In the genomic region with DNA sequence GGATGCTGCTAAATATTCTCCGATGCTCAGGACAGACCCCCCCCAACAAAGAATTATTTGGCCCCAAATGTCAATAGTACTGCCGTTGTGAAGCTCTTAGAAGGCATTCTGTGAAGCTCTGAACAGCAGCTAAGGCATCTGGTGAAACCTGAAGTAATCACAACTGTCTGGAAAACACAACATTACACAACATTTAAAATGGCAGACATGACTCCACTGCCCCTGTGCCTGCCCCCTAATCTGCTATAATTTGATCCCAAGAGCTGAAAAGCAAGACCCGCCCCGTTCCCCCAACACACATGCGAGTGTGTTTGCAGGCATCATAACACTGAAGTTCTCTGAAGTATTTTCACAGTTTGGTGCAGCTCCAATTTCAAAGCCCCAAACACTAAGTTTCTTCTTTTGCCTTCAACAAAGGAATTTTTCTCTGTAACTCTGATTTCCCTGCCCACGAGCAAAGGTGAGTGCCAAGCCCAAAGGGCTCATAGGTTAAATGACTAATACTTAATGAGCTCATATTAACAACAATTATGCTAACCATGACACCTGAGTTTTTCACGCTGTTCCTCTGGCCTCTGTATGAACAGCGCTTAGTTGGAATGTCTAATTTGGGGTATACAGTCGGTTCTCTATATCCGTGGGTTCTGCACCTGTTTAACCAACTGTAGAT, we compare ENCODE assay signal across 22 cellular contexts.
DNase-seq lines count a peak whose midpoint lies in the region; ATAC-seq and TF ChIP-seq lines count a peak whose summit lies in the region.
"Had no signal": no experiment of that assay in that cellular context is flagged by ENCODE, and none has a peak within 500 bp of the region (broad histone marks: within the 10 kb centered on the region; RNA-seq: fewer than 3 reads in every experiment).

No MANE protein-coding gene starts in this region.

- TF ChIP-seq CTCF in CD4-positive, alpha-beta T cell (IDR thresholded peaks at IDR 0.05), result no peak
- no peak for TF ChIP-seq CTCF in PC-9 (conservative IDR thresholded peaks at IDR 0.05)

- H3K18ac ChIP-seq in trophoblast cell (ENCODE audit: low read length), result no peak overlapping the region

- H3F3A ChIP-seq in PC-9 (ENCODE audit: insufficient read depth, low read depth), result peaks cover 50% of the 10 kb centered on the region

- H3K79me2 ChIP-seq in PC-9 (ENCODE audit: low read depth) (peaks cover 36% of the 10 kb centered on the region), trophoblast cell (ENCODE audit: control insufficient read depth, insufficient read depth, low read length, poor library complexity) (no peaks in the 10 kb centered on the region)

- H4K8ac ChIP-seq in trophoblast cell (ENCODE audit: low read depth, low read length), result no peak overlapping the region

- no peak overlapping the region for H3K4me2 ChIP-seq in PC-9
- no peak overlapping the region for H3K4me2 ChIP-seq in trophoblast cell (ENCODE audit: low read length)

- H3K27ac ChIP-seq in CD4-positive, alpha-beta T cell (ENCODE audit: low read depth, low read length), result no peak overlapping the region
- H3K27ac ChIP-seq in PC-9 (peak overlapping the region; percentile 77; the same call in 1 of the 2 replicates), epithelial cell of prostate (peak overlapping the region; percentile 100), trophoblast cell (ENCODE audit: low read depth, low read length) (peak overlapping the region; percentile 77)
- no peak overlapping the region for H3K27ac ChIP-seq in CD8-positive, alpha-beta memory T cell (ENCODE audit: low read depth, low read length)
- H3K27ac ChIP-seq: heart left ventricle, HL-60 had no signal

- DNase-seq in CD4-positive, alpha-beta T cell, result no peak
- DNase-seq in PC-9 (peak in 1 of 2 experiments; percentile 43), epithelial cell of prostate (ENCODE audit: low read depth, low spot score) (no peak), trophoblast cell (no peak), mucosa of gallbladder (ENCODE audit: low spot score) (no peak), SK-N-DZ (ENCODE audit: low spot score) (no peak)
- no peak for DNase-seq in CD8-positive, alpha-beta memory T cell
- DNase-seq: activated naive CD4-positive, alpha-beta T cell treated with anti-CD3 and anti-CD28 coated beads, Interleukin-2, amount 10 ng/mL, durations not matched to agents 7 days and 5 days; COR-L47; dorsolateral prefrontal cortex; EL; H7; heart left ventricle; islet precursor cell; MV-4-11; NCI-H1930; NCI-H446; retina; stimulated activated naive CD4-positive, alpha-beta T cell; SW 1271 had no signal

- H2AK5ac ChIP-seq in trophoblast cell (ENCODE audit: low read length), result no peak overlapping the region

- BruUV-seq in PC-9 (replicated peaks; lab: Mats Ljungman, UMichigan), result no TSS peak

- no peaks in the 10 kb centered on the region for H3K27me3 ChIP-seq in CD4-positive, alpha-beta T cell (ENCODE audit: control insufficient read depth, insufficient read depth, low read length)
- H3K27me3 ChIP-seq in PC-9 (ENCODE audit: insufficient read depth, low read depth) (no peaks in the 10 kb centered on the region), trophoblast cell (ENCODE audit: insufficient read depth, low read length) (no peaks in the 10 kb centered on the region)
- H3K27me3 ChIP-seq in CD8-positive, alpha-beta memory T cell (ENCODE audit: insufficient read depth, low read length, poor library complexity, severe bottlenecking), result no peaks in the 10 kb centered on the region
- H3K27me3 ChIP-seq: dorsolateral prefrontal cortex, heart left ventricle had no signal

- H3K79me1 ChIP-seq in trophoblast cell (ENCODE audit: low read length), result peaks cover 14% of the 10 kb centered on the region

- H3K23ac ChIP-seq in trophoblast cell (ENCODE audit: low read length), result no peak overlapping the region

- WGBS in trophoblast cell (ENCODE audit: extremely low coverage, insufficient coverage, insufficient read length), result no CpG with 5 or more reads among the region's 10 CpGs

- no peak overlapping the region for H4K12ac ChIP-seq in trophoblast cell (ENCODE audit: low read depth, low read length)

- no peaks in the 10 kb centered on the region for H4K20me1 ChIP-seq in PC-9 (ENCODE audit: insufficient read depth)

- no peak overlapping the region for H3K9ac ChIP-seq in trophoblast cell (ENCODE audit: low read length)

- no peak overlapping the region for H3K4me3 ChIP-seq in PC-9
- H3K4me3 ChIP-seq in trophoblast cell (ENCODE audit: low read depth, low read length), result no peak overlapping the region
- H3K4me3 ChIP-seq in CD8-positive, alpha-beta memory T cell (ENCODE audit: low read length), result no peak overlapping the region
- H3K4me3 ChIP-seq: dorsolateral prefrontal cortex, heart left ventricle had no signal

- H3K27me3 Mint-ChIP-seq in CD4-positive, alpha-beta T cell, result no peaks in the 10 kb centered on the region
- no peaks in the 10 kb centered on the region for H3K27me3 Mint-ChIP-seq in CD8-positive, alpha-beta memory T cell
- H3K27me3 Mint-ChIP-seq: activated naive CD4-positive, alpha-beta T cell treated with anti-CD3 and anti-CD28 coated beads, Interleukin-2, amount 10 ng/mL, durations not matched to agents 7 days and 5 days had no signal

- H3K36me3 Mint-ChIP-seq in CD4-positive, alpha-beta T cell (ENCODE audit: low read depth), result peaks cover 95% of the 10 kb centered on the region
- peaks cover 0 to 79% (median 14%) of the 10 kb centered on the region in 3 donors for H3K36me3 Mint-ChIP-seq in CD8-positive, alpha-beta memory T cell

- H2BK12ac ChIP-seq in trophoblast cell (ENCODE audit: low read length), result peak overlapping the region; percentile 66

- H2BK5ac ChIP-seq in trophoblast cell (ENCODE audit: low read depth, low read length, poor library complexity), result peak overlapping the region; percentile 57

- H3K27ac Mint-ChIP-seq in CD4-positive, alpha-beta T cell, result peak overlapping the region; percentile 50
- H3K27ac Mint-ChIP-seq in CD8-positive, alpha-beta memory T cell, result peak overlapping the region in 4 of 8 donors; percentile 10 to 65 (median 18)
- H3K27ac Mint-ChIP-seq: activated naive CD4-positive, alpha-beta T cell treated with anti-CD3 and anti-CD28 coated beads, Interleukin-2, amount 10 ng/mL, durations not matched to agents 7 days and 5 days had no signal

- H3K4me1 ChIP-seq in PC-9 (replicated peaks; ENCODE audit: insufficient read depth) (peaks cover 56% of the 10 kb centered on the region), trophoblast cell (ENCODE audit: control insufficient read depth in 1 of 2, insufficient read depth in 2 of 2, low read length in 2 of 2) (peaks cover 16 to 22% of the 10 kb centered on the region in 2 experiments)
- H3K4me1 ChIP-seq in CD8-positive, alpha-beta memory T cell (ENCODE audit: insufficient read depth, low read length), result no peaks in the 10 kb centered on the region

- H3K4me3 Mint-ChIP-seq in CD4-positive, alpha-beta T cell, result no peak overlapping the region
- no peak overlapping the region for H3K4me3 Mint-ChIP-seq in CD8-positive, alpha-beta memory T cell
- H3K4me3 Mint-ChIP-seq: activated naive CD4-positive, alpha-beta T cell treated with anti-CD3 and anti-CD28 coated beads, Interleukin-2, amount 10 ng/mL, durations not matched to agents 7 days and 5 days had no signal

- H3K9me2 ChIP-seq in PC-9 (ENCODE audit: insufficient read depth), result no peaks in the 10 kb centered on the region

- H3K9me3 Mint-ChIP-seq in CD4-positive, alpha-beta T cell, result no peaks in the 10 kb centered on the region
- no peaks in the 10 kb centered on the region for H3K9me3 Mint-ChIP-seq in CD8-positive, alpha-beta memory T cell
- H3K9me3 Mint-ChIP-seq: activated naive CD4-positive, alpha-beta T cell treated with anti-CD3 and anti-CD28 coated beads, Interleukin-2, amount 10 ng/mL, durations not matched to agents 7 days and 5 days had no signal

- H3K4ac ChIP-seq in trophoblast cell (ENCODE audit: low read depth, low read length), result no peak overlapping the region

- CTCF ChIA-PET in CD4-positive, alpha-beta T cell (lab: Charles Lee), result no interaction called here
- CTCF ChIA-PET in PC-9 (lab: Charles Lee), result no interaction called here
- CTCF ChIA-PET in CD8-positive, alpha-beta memory T cell (lab: Charles Lee), result interaction anchor here (1.4 kb wide), 1 partner anchor 9 kb away, joined by 3 read pairs; no protein-coding TSS in a partner anchor

- no peaks in the 10 kb centered on the region for H3K9me3 ChIP-seq in CD4-positive, alpha-beta T cell (ENCODE audit: control insufficient read depth, low read length)
- no peaks in the 10 kb centered on the region for H3K9me3 ChIP-seq in PC-9 (ENCODE audit: insufficient read depth, low read depth)
- no peaks in the 10 kb centered on the region for H3K9me3 ChIP-seq in trophoblast cell (ENCODE audit: insufficient read depth, low read depth, low read length)
- H3K9me3 ChIP-seq in CD8-positive, alpha-beta memory T cell (ENCODE audit: low read length), result no peaks in the 10 kb centered on the region
- H3K9me3 ChIP-seq: heart left ventricle had no signal

- no peak overlapping the region for H2AFZ ChIP-seq in PC-9
- H2AFZ ChIP-seq in trophoblast cell (ENCODE audit: insufficient read depth, low read length, poor library complexity), result no peak overlapping the region

- H2BK120ac ChIP-seq in trophoblast cell (ENCODE audit: insufficient read depth, low read length, poor library complexity), result no peak overlapping the region

- H3K36me3 ChIP-seq in PC-9 (ENCODE audit: low read depth) (peaks cover 53% of the 10 kb centered on the region), trophoblast cell (ENCODE audit: control insufficient read depth in 1 of 2, insufficient read depth in 2 of 2, low read length in 2 of 2) (peaks cover 5 to 11% of the 10 kb centered on the region in 2 experiments)
- peaks cover 54% of the 10 kb centered on the region for H3K36me3 ChIP-seq in CD8-positive, alpha-beta memory T cell (ENCODE audit: insufficient read depth, low read length)

- no peak for ATAC-seq in CD4-positive, alpha-beta T cell (ENCODE audit: poor library complexity)
- no peak for ATAC-seq in HG02763 (IDR thresholded peaks at IDR 0.05; ENCODE audit: unreplicated experiment)
- ATAC-seq: heart left ventricle had no signal

- intact Hi-C loops in CD4-positive, alpha-beta T cell (cut with DNase I, micrococcal nuclease), result no loop called here
- intact Hi-C loops in PC-9 (cut with micrococcal nuclease; ENCODE audit: unreplicated experiment), result no loop called here

- POLR2A ChIA-PET in CD4-positive, alpha-beta T cell (lab: Charles Lee), result no interaction called here
- POLR2A ChIA-PET in PC-9 (lab: Charles Lee; ENCODE audit: unreplicated experiment), result no interaction called here
- POLR2A ChIA-PET in CD8-positive, alpha-beta memory T cell (lab: Charles Lee), result no interaction called here

- H4K91ac ChIP-seq in trophoblast cell (ENCODE audit: low read depth, low read length), result peak overlapping the region; percentile 46

- H3K14ac ChIP-seq in trophoblast cell (ENCODE audit: low read length), result no peak overlapping the region

- H3K4me1 Mint-ChIP-seq in CD4-positive, alpha-beta T cell (ENCODE audit: low read depth), result no peaks in the 10 kb centered on the region
- peaks cover 11 to 21% (median 20%) of the 10 kb centered on the region in 3 donors for H3K4me1 Mint-ChIP-seq in CD8-positive, alpha-beta memory T cell

Comparison
In these comparisons a context has a peak if more than half of its experiments do, and no peak if none do; other contexts are left out.
1. H3K27ac ChIP-seq: peak in PC-9 (single experiment), epithelial cell of prostate (single experiment) and trophoblast cell (single experiment); none in CD4-positive, alpha-beta T cell (single experiment) and CD8-positive, alpha-beta memory T cell (single experiment).